ENCODE assay signal across 1 cellular context in genomic region chr1:154973344-154974085, GRCh38.
TF ChIP-seq lines count a peak whose summit lies in the region.

No MANE protein-coding gene starts in this region.

TF ChIP-seq in HepG2, 621 proteins besides CTCF, POLR2A, EP300 and RAD21 (continued from another document and continues in another):
- TF ChIP-seq ZNF674 (CRISPR knock-in tag; IDR thresholded peaks at IDR 0.05; ENCODE audit: low read depth) (no peak), ZNF709 (CRISPR knock-in tag; IDR thresholded peaks at IDR 0.05) (0 out of 2 replicates have a peak, but pooled peaks have one; percentile 40), KDM1A (CRISPR knock-in tag; IDR thresholded peaks at IDR 0.05) (no peak), ZBTB26 (CRISPR knock-in tag; IDR thresholded peaks at IDR 0.05; ENCODE audit: borderline replicate concordance) (no peak), NR1H2 (CRISPR knock-in tag; IDR thresholded peaks at IDR 0.05; ENCODE audit: borderline replicate concordance, low read depth) (no peak), KLF6 (CRISPR knock-in tag; IDR thresholded peaks at IDR 0.05) (0 out of 2 replicates have a peak, but pooled peaks have one; percentile 49), ZNF280D (CRISPR knock-in tag; IDR thresholded peaks at IDR 0.05) (no peak), BRCA1 (CRISPR knock-in tag; IDR thresholded peaks at IDR 0.05) (no peak), ZNF782 (CRISPR knock-in tag; IDR thresholded peaks at IDR 0.05; ENCODE audit: borderline replicate concordance) (no peak), ZNF619 (CRISPR knock-in tag; IDR thresholded peaks at IDR 0.05) (no peak), SMAD1 (CRISPR knock-in tag; IDR thresholded peaks at IDR 0.05; ENCODE audit: borderline replicate concordance, low read depth) (no peak), CHD4 (IDR thresholded peaks at IDR 0.05; ENCODE audit: borderline replicate concordance, low read length) (no peak), ISL2 (CRISPR knock-in tag; IDR thresholded peaks at IDR 0.05) (0 out of 2 replicates have a peak, but pooled peaks have one; percentile 16), HBP1 (CRISPR knock-in tag; IDR thresholded peaks at IDR 0.05; ENCODE audit: low read depth) (no peak), HNRNPLL (IDR thresholded peaks at IDR 0.05; ENCODE audit: low read depth, low read length, poor library complexity, severe bottlenecking) (peak; percentile 13), ZNF883 (CRISPR knock-in tag; IDR thresholded peaks at IDR 0.05; ENCODE audit: not compliant biosample characterization) (no peak), ZNF547 (CRISPR knock-in tag; IDR thresholded peaks at IDR 0.05) (no peak), PHB2 (IDR thresholded peaks at IDR 0.05; ENCODE audit: partially characterized antibody) (no peak), ZBTB43 (CRISPR knock-in tag; conservative IDR thresholded peaks at IDR 0.05) (no peak), SRF (IDR thresholded peaks at IDR 0.05; ENCODE audit: low read depth, low read length) (peak; percentile 16; the same call in 1 of the 2 replicates), KAT2B (IDR thresholded peaks at IDR 0.05; ENCODE audit: borderline replicate concordance, low read depth, low read length) (no peak), HOXA5 (CRISPR knock-in tag; IDR thresholded peaks at IDR 0.05) (no peak), XBP1 (CRISPR knock-in tag; IDR thresholded peaks at IDR 0.05) (no peak), PHF21A (CRISPR knock-in tag; IDR thresholded peaks at IDR 0.05) (peak; percentile 64), FIP1L1 (IDR thresholded peaks at IDR 0.05; ENCODE audit: borderline replicate concordance, insufficient read depth, low read depth, low read length) (no peak), ZNF30 (CRISPR knock-in tag; IDR thresholded peaks at IDR 0.05) (no peak), ZNF512B (CRISPR knock-in tag; IDR thresholded peaks at IDR 0.05; ENCODE audit: borderline replicate concordance) (no peak), CENPX (CRISPR knock-in tag; IDR thresholded peaks at IDR 0.05) (no peak), MLLT10 (CRISPR knock-in tag; IDR thresholded peaks at IDR 0.05) (no peak), ZNF589 (CRISPR knock-in tag; conservative IDR thresholded peaks at IDR 0.05) (no peak), ZHX1 (CRISPR knock-in tag; IDR thresholded peaks at IDR 0.05; ENCODE audit: low read depth) (no peak), MEIS2 (CRISPR knock-in tag; IDR thresholded peaks at IDR 0.05) (no peak), ZNF460 (CRISPR knock-in tag; IDR thresholded peaks at IDR 0.05; ENCODE audit: borderline replicate concordance) (no peak; the same call in 1 of the 2 replicates)
- TF ChIP-seq, protein P1, sequence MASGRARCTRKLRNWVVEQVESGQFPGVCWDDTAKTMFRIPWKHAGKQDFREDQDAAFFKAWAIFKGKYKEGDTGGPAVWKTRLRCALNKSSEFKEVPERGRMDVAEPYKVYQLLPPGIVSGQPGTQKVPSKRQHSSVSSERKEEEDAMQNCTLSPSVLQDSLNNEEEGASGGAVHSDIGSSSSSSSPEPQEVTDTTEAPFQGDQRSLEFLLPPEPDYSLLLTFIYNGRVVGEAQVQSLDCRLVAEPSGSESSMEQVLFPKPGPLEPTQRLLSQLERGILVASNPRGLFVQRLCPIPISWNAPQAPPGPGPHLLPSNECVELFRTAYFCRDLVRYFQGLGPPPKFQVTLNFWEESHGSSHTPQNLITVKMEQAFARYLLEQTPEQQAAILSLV (CRISPR knock-in tag; IDR thresholded peaks at IDR 0.05; ENCODE audit: borderline replicate concordance): no peak
- TF ChIP-seq, protein P2, sequence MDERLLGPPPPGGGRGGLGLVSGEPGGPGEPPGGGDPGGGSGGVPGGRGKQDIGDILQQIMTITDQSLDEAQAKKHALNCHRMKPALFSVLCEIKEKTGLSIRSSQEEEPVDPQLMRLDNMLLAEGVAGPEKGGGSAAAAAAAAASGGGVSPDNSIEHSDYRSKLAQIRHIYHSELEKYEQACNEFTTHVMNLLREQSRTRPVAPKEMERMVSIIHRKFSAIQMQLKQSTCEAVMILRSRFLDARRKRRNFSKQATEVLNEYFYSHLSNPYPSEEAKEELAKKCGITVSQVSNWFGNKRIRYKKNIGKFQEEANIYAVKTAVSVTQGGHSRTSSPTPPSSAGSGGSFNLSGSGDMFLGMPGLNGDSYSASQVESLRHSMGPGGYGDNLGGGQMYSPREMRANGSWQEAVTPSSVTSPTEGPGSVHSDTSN (CRISPR knock-in tag; IDR thresholded peaks at IDR 0.05): no peak; the same call in 1 of the 2 replicates
- TF ChIP-seq, protein P3, sequence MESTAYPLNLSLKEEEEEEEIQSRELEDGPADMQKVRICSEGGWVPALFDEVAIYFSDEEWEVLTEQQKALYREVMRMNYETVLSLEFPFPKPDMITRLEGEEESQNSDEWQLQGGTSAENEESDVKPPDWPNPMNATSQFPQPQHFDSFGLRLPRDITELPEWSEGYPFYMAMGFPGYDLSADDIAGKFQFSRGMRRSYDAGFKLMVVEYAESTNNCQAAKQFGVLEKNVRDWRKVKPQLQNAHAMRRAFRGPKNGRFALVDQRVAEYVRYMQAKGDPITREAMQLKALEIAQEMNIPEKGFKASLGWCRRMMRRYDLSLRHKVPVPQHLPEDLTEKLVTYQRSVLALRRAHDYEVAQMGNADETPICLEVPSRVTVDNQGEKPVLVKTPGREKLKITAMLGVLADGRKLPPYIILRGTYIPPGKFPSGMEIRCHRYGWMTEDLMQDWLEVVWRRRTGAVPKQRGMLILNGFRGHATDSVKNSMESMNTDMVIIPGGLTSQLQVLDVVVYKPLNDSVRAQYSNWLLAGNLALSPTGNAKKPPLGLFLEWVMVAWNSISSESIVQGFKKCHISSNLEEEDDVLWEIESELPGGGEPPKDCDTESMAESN (CRISPR knock-in tag; conservative IDR thresholded peaks at IDR 0.05): no peak
- TF ChIP-seq, protein P4, sequence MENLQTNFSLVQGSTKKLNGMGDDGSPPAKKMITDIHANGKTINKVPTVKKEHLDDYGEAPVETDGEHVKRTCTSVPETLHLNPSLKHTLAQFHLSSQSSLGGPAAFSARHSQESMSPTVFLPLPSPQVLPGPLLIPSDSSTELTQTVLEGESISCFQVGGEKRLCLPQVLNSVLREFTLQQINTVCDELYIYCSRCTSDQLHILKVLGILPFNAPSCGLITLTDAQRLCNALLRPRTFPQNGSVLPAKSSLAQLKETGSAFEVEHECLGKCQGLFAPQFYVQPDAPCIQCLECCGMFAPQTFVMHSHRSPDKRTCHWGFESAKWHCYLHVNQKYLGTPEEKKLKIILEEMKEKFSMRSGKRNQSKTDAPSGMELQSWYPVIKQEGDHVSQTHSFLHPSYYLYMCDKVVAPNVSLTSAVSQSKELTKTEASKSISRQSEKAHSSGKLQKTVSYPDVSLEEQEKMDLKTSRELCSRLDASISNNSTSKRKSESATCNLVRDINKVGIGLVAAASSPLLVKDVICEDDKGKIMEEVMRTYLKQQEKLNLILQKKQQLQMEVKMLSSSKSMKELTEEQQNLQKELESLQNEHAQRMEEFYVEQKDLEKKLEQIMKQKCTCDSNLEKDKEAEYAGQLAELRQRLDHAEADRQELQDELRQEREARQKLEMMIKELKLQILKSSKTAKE (CRISPR knock-in tag; IDR thresholded peaks at IDR 0.05; ENCODE audit: borderline replicate concordance): peak; percentile 25; the same call in 1 of the 2 replicates
- TF ChIP-seq, protein P5, sequence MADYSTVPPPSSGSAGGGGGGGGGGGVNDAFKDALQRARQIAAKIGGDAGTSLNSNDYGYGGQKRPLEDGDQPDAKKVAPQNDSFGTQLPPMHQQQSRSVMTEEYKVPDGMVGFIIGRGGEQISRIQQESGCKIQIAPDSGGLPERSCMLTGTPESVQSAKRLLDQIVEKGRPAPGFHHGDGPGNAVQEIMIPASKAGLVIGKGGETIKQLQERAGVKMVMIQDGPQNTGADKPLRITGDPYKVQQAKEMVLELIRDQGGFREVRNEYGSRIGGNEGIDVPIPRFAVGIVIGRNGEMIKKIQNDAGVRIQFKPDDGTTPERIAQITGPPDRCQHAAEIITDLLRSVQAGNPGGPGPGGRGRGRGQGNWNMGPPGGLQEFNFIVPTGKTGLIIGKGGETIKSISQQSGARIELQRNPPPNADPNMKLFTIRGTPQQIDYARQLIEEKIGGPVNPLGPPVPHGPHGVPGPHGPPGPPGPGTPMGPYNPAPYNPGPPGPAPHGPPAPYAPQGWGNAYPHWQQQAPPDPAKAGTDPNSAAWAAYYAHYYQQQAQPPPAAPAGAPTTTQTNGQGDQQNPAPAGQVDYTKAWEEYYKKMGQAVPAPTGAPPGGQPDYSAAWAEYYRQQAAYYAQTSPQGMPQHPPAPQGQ (CRISPR knock-in tag; IDR thresholded peaks at IDR 0.05; ENCODE audit: borderline replicate concordance): no peak
